11 cellular contexts compared by ENCODE assay signal in genomic region chr9:3962467-3962866, GRCh38.
DNase-seq lines count a peak whose midpoint lies in the region; ATAC-seq and TF ChIP-seq lines count a peak whose summit lies in the region.
"Had no signal": no experiment of that assay in that cellular context is flagged by ENCODE, and none has a peak within 500 bp of the region (broad histone marks: within the 10 kb centered on the region; RNA-seq: fewer than 3 reads in every experiment).

No MANE protein-coding gene starts in this region.

- no peak for TF ChIP-seq EP300 in gastroesophageal sphincter (IDR thresholded peaks at IDR 0.05)

- TF ChIP-seq POLR2A in gastroesophageal sphincter (IDR thresholded peaks at IDR 0.05) = no peak

- peak; percentile 3 for DNase-seq in DMS79 (lab: John Stamatoyannopoulos, UW)
- peak; percentile 68 for DNase-seq in NCI-H1694 treated with DMSO at 0.1 percent for 48 hours (lab: John Stamatoyannopoulos, UW)
- peak; percentile 56 to 70 for DNase-seq in cardiac fibroblast (ENCODE audit: low read depth in 2 of 2)
- DNase-seq in activated CD4-positive, alpha-beta T cell treated with anti-CD3 and anti-CD28 coated beads, Interleukin-2, amount 50 U/mL, for 4 hours = no peak
- DNase-seq: activated CD8-positive, alpha-beta T cell treated with anti-CD3 and anti-CD28 coated beads, Interleukin-2, amount 10 ng/mL, durations not matched to agents 7 days and 5 days; aorta had no signal

- H3K4me1 ChIP-seq in gastroesophageal sphincter = peaks cover 3 to 16% (median 4%) of the 10 kb centered on the region in 3 donors

- H3K27me3 ChIP-seq in gastroesophageal sphincter = no peaks in the 10 kb centered on the region

- H3K9me3 Mint-ChIP-seq in nephron = no peaks in the 10 kb centered on the region
- no peaks in the 10 kb centered on the region for H3K9me3 Mint-ChIP-seq in activated T-helper 17 cell treated with anti-CD3 and anti-CD28 coated beads, Interleukin-2, amount 50 U/mL, for 72 hours
- H3K9me3 Mint-ChIP-seq: neural crest cell had no signal

- no peak for ATAC-seq in activated T-helper 17 cell treated with anti-CD3 and anti-CD28 coated beads, Interleukin-2, amount 50 U/mL, for 72 hours (replicated peaks)
- ATAC-seq in GM21717 (IDR thresholded peaks at IDR 0.05; ENCODE audit: unreplicated experiment) (no peak), gastroesophageal sphincter (no peak)
- ATAC-seq: activated CD8-positive, alpha-beta T cell treated with anti-CD3 and anti-CD28 coated beads, Interleukin-2, amount 10 ng/mL, durations not matched to agents 7 days and 5 days had no signal

- H3K4me3 ChIP-seq in cardiac fibroblast (replicated peaks in 1 of 2; ENCODE audit: low read depth in 2 of 2, low read length in 2 of 2) (no peak overlapping the region), gastroesophageal sphincter (no peak overlapping the region)

- H3K4me1 Mint-ChIP-seq in nephron = peaks cover 27% of the 10 kb centered on the region
- H3K4me1 Mint-ChIP-seq in activated T-helper 17 cell treated with anti-CD3 and anti-CD28 coated beads, Interleukin-2, amount 50 U/mL, for 72 hours = no peaks in the 10 kb centered on the region

- H3K36me3 ChIP-seq in gastroesophageal sphincter = no peaks in the 10 kb centered on the region

- H3K4me3 Mint-ChIP-seq in nephron = no peak overlapping the region
- H3K4me3 Mint-ChIP-seq in activated T-helper 17 cell treated with anti-CD3 and anti-CD28 coated beads, Interleukin-2, amount 50 U/mL, for 72 hours = no peak overlapping the region
- H3K4me3 Mint-ChIP-seq: activated CD8-positive, alpha-beta T cell treated with anti-CD3 and anti-CD28 coated beads, Interleukin-2, amount 10 ng/mL, durations not matched to agents 7 days and 5 days; neural crest cell had no signal

- no peaks in the 10 kb centered on the region for H3K36me3 Mint-ChIP-seq in nephron (ENCODE audit: low read depth)
- no peaks in the 10 kb centered on the region for H3K36me3 Mint-ChIP-seq in activated T-helper 17 cell treated with anti-CD3 and anti-CD28 coated beads, Interleukin-2, amount 50 U/mL, for 72 hours (ENCODE audit: low read depth)

- TF ChIP-seq CTCF in cardiac fibroblast (IDR thresholded peaks at IDR 0.05; ENCODE audit: low read depth, low read length) (no peak), nephron (IDR thresholded peaks at IDR 0.05; ENCODE audit: unreplicated experiment in 3 of 3) (no peak), gastroesophageal sphincter (IDR thresholded peaks at IDR 0.05) (no peak)

- peak overlapping the region; percentile 25 to 79 (median 78) for H3K27ac Mint-ChIP-seq in nephron
- no peak overlapping the region for H3K27ac Mint-ChIP-seq in activated T-helper 17 cell treated with anti-CD3 and anti-CD28 coated beads, Interleukin-2, amount 50 U/mL, for 72 hours
- H3K27ac Mint-ChIP-seq: activated CD8-positive, alpha-beta T cell treated with anti-CD3 and anti-CD28 coated beads, Interleukin-2, amount 10 ng/mL, durations not matched to agents 7 days and 5 days had no signal

- no peaks in the 10 kb centered on the region for H3K9me3 ChIP-seq in gastroesophageal sphincter

- WGBS in gastroesophageal sphincter (ENCODE audit: low coverage in 1 of 2), 2 donors = 38 to 42% methylated on average over 2 to 3 of the region's 3 CpGs

- H3K27me3 Mint-ChIP-seq in nephron (ENCODE audit: low read depth) = no peaks in the 10 kb centered on the region
- peaks cover 6% of the 10 kb centered on the region for H3K27me3 Mint-ChIP-seq in activated T-helper 17 cell treated with anti-CD3 and anti-CD28 coated beads, Interleukin-2, amount 50 U/mL, for 72 hours

- H3K27ac ChIP-seq in gastroesophageal sphincter = peak overlapping the region in 1 of 4 donors; percentile 1

Comparison
In these comparisons a context has a peak if more than half of its experiments do, and no peak if none do; other contexts are left out.
1. DNase-seq: peak in DMS79 (single experiment), NCI-H1694 treated with DMSO at 0.1 percent for 48 hours (single experiment) and cardiac fibroblast (2 of 2); none in activated CD4-positive, alpha-beta T cell treated with anti-CD3 and anti-CD28 coated beads, Interleukin-2, amount 50 U/mL, for 4 hours (0 of 2).